Comparison of ENCODE assay signal across 24 cellular contexts in the genomic region with DNA sequence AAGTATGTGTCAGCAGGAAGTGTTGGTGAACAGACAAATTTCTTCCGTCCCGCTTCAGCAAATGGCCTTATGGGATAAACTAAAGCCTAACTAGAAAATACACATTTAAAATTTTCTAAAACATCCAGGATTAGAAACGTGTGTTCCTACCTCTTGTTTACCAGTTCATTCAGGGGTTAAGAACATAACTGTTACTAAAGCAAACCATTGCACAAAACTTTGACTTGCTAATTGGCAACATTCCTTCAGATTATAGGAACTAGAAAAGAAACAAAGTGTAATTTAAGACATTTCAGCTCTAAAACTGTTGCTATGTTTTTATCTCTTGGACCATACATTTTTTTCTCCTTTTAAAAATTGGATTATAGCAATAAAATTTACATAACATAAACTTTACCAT. TPM values are rescaled to one million over a fixed set of nuclear protein-coding genes. Genes with fewer than 3 reads are reported as not detected.
DNase-seq lines count a peak whose midpoint lies in the region; ATAC-seq and TF ChIP-seq lines count a peak whose summit lies in the region.
"Had no signal": no experiment of that assay in that cellular context is flagged by ENCODE, and none has a peak within 500 bp of the region (broad histone marks: within the 10 kb centered on the region; RNA-seq: fewer than 3 reads in every experiment).

No MANE protein-coding gene starts in this region.

- ATAC-seq in left lobe of liver (peak; percentile 30), HG03378 (IDR thresholded peaks at IDR 0.05; ENCODE audit: unreplicated experiment) (no peak), Right ventricle myocardium superior (ENCODE audit: poor library complexity) (no peak), GM18519 (IDR thresholded peaks at IDR 0.05; ENCODE audit: low FRiP score, unreplicated experiment) (no peak)
- ATAC-seq: CD8-positive, alpha-beta T cell; GM12878 had no signal

- peaks cover 45% of the 10 kb centered on the region for H3K4me1 Mint-ChIP-seq in MCF 10A (ENCODE audit: insufficient read depth, unreplicated experiment)

- H3K36me3 Mint-ChIP-seq in MCF 10A (ENCODE audit: insufficient read depth, unreplicated experiment): peaks cover 9% of the 10 kb centered on the region
- H3K36me3 Mint-ChIP-seq: CD14-positive monocyte; CD8-positive, alpha-beta T cell had no signal

- peaks cover 10% of the 10 kb centered on the region for H3K9me3 Mint-ChIP-seq in MCF 10A (ENCODE audit: unreplicated experiment)

- no peak overlapping the region for H3K4me2 ChIP-seq in mammary epithelial cell (ENCODE audit: insufficient read depth, low read depth, low read length)
- H3K4me2 ChIP-seq: BLaER1 had no signal

- peak overlapping the region; percentile 89 for H3K27ac Mint-ChIP-seq in MCF 10A (ENCODE audit: low read depth, unreplicated experiment)
- H3K27ac Mint-ChIP-seq: CD14-positive monocyte; CD8-positive, alpha-beta T cell had no signal

- no peak for TF ChIP-seq POLR2A in testis (IDR thresholded peaks at IDR 0.05)

- dilution Hi-C loops in mammary epithelial cell (cut with HindIII; ENCODE audit: low sequenced_read_pairs): no loop called here

- intact Hi-C loops in MCF 10A (cut with micrococcal nuclease) (no loop called here), mammary epithelial cell (cut with micrococcal nuclease) (no loop called here), testis (cut with DNase I; ENCODE audit: low total_unique reads) (no loop called here), Right ventricle myocardium superior (cut with DNase I) (no loop called here)

- POLR2A ChIA-PET in MCF 10A (lab: Yijun Ruan, JAX): interaction anchor here (0.8 kb wide), 1 partner anchor 13 kb away, joined by 3 read pairs; no protein-coding TSS in a partner anchor

- H3K4me3 ChIP-seq in mammary epithelial cell (replicated peaks in 1 of 3; ENCODE audit: insufficient read depth in 1 of 3, low read depth in 2 of 3, low read length in 3 of 3): no peak overlapping the region
- H3K4me3 ChIP-seq in adipocyte (ENCODE audit: low read length): no peak overlapping the region
- H3K4me3 ChIP-seq in testis: no peak overlapping the region
- H3K4me3 ChIP-seq: BLaER1, GM12878, GM23248, HAP-1 had no signal

- BruUV-seq in MCF 10A (replicated peaks; lab: Mats Ljungman, UMichigan) (no TSS peak), mammary epithelial cell (replicated peaks; lab: Mats Ljungman, UMichigan) (no TSS peak)

- H3K36me3 ChIP-seq in mammary epithelial cell (ENCODE audit: insufficient read depth, low read length) (no peaks in the 10 kb centered on the region), adipocyte (ENCODE audit: control insufficient read depth, insufficient read depth, low read length, severe bottlenecking) (no peaks in the 10 kb centered on the region), testis (ENCODE audit: low read depth, missing control alignments) (no peaks in the 10 kb centered on the region)
- H3K36me3 ChIP-seq: BLaER1, HAP-1 had no signal

- TF ChIP-seq CTCF in MCF 10A (IDR thresholded peaks at IDR 0.05; ENCODE audit: unreplicated experiment) (no peak), mammary epithelial cell (conservative IDR thresholded peaks at IDR 0.05 in 1 of 2, IDR thresholded peaks at IDR 0.05 in 1 of 2; ENCODE audit: extremely low read depth in 1 of 2, insufficient read depth in 1 of 2, low read depth in 1 of 2, low read length in 2 of 2) (no peak), testis (IDR thresholded peaks at IDR 0.05) (no peak)

- no peaks in the 10 kb centered on the region for H3K79me2 ChIP-seq in mammary epithelial cell (ENCODE audit: insufficient read depth, low read length)

- H3K9ac ChIP-seq in mammary epithelial cell (ENCODE audit: insufficient read depth, low read length) (no peak overlapping the region), adipocyte (ENCODE audit: low read length) (no peak overlapping the region)
- H3K9ac ChIP-seq: BLaER1, GM23248 had no signal

- no peak overlapping the region for H2AFZ ChIP-seq in mammary epithelial cell (ENCODE audit: low read depth, low read length)
- H2AFZ ChIP-seq: GM23248 had no signal

- no peaks in the 10 kb centered on the region for H3K9me3 ChIP-seq in mammary epithelial cell (replicated peaks; ENCODE audit: insufficient read depth, low read length)
- H3K9me3 ChIP-seq in adipocyte (ENCODE audit: control insufficient read depth, low read length): peaks cover 14% of the 10 kb centered on the region
- no peaks in the 10 kb centered on the region for H3K9me3 ChIP-seq in testis
- H3K9me3 ChIP-seq: HAP-1 had no signal

- in situ Hi-C loops in mammary epithelial cell (cut with MboI; ENCODE audit: low sequenced_read_pairs in 2 of 2): no loop called here

- WGBS in mammary epithelial cell (ENCODE audit: low coverage, missing lambda C conversion rate): 84% methylated on average over 3 of the region's 3 CpGs
- 56 to 60% methylated on average over 3 of the region's 3 CpGs for WGBS in testis, 2 donors

- H3K27me3 Mint-ChIP-seq in MCF 10A (ENCODE audit: insufficient read depth, unreplicated experiment): no peaks in the 10 kb centered on the region

- H3K27ac ChIP-seq in mammary epithelial cell (ENCODE audit: insufficient read depth, low read depth, low read length) (no peak overlapping the region), testis (peak overlapping the region; percentile 88 to 94)
- H3K27ac ChIP-seq: BLaER1, GM23248, HL-60 had no signal

- DNase-seq in MCF 10A (ENCODE audit: unreplicated experiment): no peak
- no peak for DNase-seq in mammary epithelial cell
- peak; percentile 57 for DNase-seq in adipocyte (ENCODE audit: low read depth)
- DNase-seq in left lobe of liver (ENCODE audit: low spot score): no peak
- DNase-seq in testis: no peak
- DNase-seq in Right ventricle myocardium superior: no peak
- DNase-seq: 8988T; Calu3; CD8-positive, alpha-beta T cell; DMS79 treated with DMSO at 0.1 percent for 48 hours; GM23248; IMR-90 had no signal

- CTCF ChIA-PET in MCF 10A (lab: Yijun Ruan, JAX): no interaction called here
- CTCF ChIA-PET in mammary epithelial cell (lab: Charles Lee; ENCODE audit: low non-redundant PET): no interaction called here

- H3K27me3 ChIP-seq in mammary epithelial cell (ENCODE audit: insufficient read depth, low read length) (peaks cover 1% of the 10 kb centered on the region), adipocyte (replicated peaks; ENCODE audit: control insufficient read depth, insufficient read depth, low read length) (peaks cover 5% of the 10 kb centered on the region), testis (no peaks in the 10 kb centered on the region)
- H3K27me3 ChIP-seq: BLaER1 had no signal

- H3K4me3 Mint-ChIP-seq in MCF 10A (ENCODE audit: unreplicated experiment): no peak overlapping the region
- H3K4me3 Mint-ChIP-seq: CD14-positive monocyte; CD8-positive, alpha-beta T cell had no signal

- H4K20me1 ChIP-seq in mammary epithelial cell (ENCODE audit: insufficient read depth, low read length): no peaks in the 10 kb centered on the region
- H4K20me1 ChIP-seq: BLaER1 had no signal

- H3K4me1 ChIP-seq in mammary epithelial cell (ENCODE audit: insufficient read depth, low read length) (no peaks in the 10 kb centered on the region), adipocyte (ENCODE audit: control insufficient read depth, insufficient read depth, low read length) (peaks cover 50% of the 10 kb centered on the region), testis (peaks cover 34% of the 10 kb centered on the region)
- H3K4me1 ChIP-seq: BLaER1, HAP-1 had no signal

RNA-seq across cellular contexts. Expression of a gene that starts 39.5 kb away (rescaled TPM):
- total RNA-seq in MCF 10A (2022): not detected in 2 replicates
- not detected for total RNA-seq in mammary epithelial cell
- not detected for polyA plus RNA-seq in mammary epithelial cell
- polyA minus RNA-seq in mammary epithelial cell: not detected
- 52.3 TPM for total RNA-seq in left lobe of liver
- total RNA-seq in testis: 1 to 10 TPM in 1 of 2 donors, under 1 TPM in 1; 0.56 to 2.0 TPM
- polyA plus RNA-seq in testis (ENCODE audit: insufficient read depth, low read depth, low replicate concordance): 1.7 TPM
- not detected for total RNA-seq in Right ventricle myocardium superior
- total RNA-seq: A673; Calu3; CD8-positive, alpha-beta T cell; G401; GM12878; GM23248; H4; HT1080; IMR-90 had no signal
- polyA plus RNA-seq: AG04450, CD14-positive monocyte, GM23248, IMR-90 had no signal

Comparison
In these comparisons a context has a peak if more than half of its experiments do, and no peak if none do; other contexts are left out.
1. RNA of a gene that starts 39.5 kb away (total RNA-seq): 52.3 TPM in left lobe of liver (single experiment); 0.56 to 2.0 TPM in testis, not detected in MCF 10A, not detected in mammary epithelial cell and not detected in Right ventricle myocardium superior (single experiment); every median in the first group is over 10 times any median in the second.